ENCODE assay signal across 1 cellular context in genomic region chr21:36156339-36156814, GRCh38.
TF ChIP-seq lines count a peak whose summit lies in the region.

No MANE protein-coding gene starts in this region.

TF ChIP-seq in HepG2, 621 proteins besides CTCF, POLR2A, EP300 and RAD21 (continued from another document):
- no peak for TF ChIP-seq THAP7 (CRISPR knock-in tag; IDR thresholded peaks at IDR 0.05)
- TF ChIP-seq PAX8 (CRISPR knock-in tag; IDR thresholded peaks at IDR 0.05; ENCODE audit: borderline replicate concordance) = peak; percentile 22; the same call in 1 of the 2 replicates
- no peak for TF ChIP-seq FOXO1 (CRISPR knock-in tag; IDR thresholded peaks at IDR 0.05)
- TF ChIP-seq ZNF543 (CRISPR knock-in tag; IDR thresholded peaks at IDR 0.05) = 0 out of 2 replicates have a peak, but pooled peaks have one; percentile 34
- no peak for TF ChIP-seq ZFAT (CRISPR knock-in tag; conservative IDR thresholded peaks at IDR 0.05)
- 0 out of 2 replicates have a peak, but pooled peaks have one; percentile 23 for TF ChIP-seq SP1 (IDR thresholded peaks at IDR 0.05)
- peak; percentile 17; the same call in 1 of the 2 replicates for TF ChIP-seq SP1 (CRISPR knock-in tag; IDR thresholded peaks at IDR 0.05)
- TF ChIP-seq, protein P1, sequence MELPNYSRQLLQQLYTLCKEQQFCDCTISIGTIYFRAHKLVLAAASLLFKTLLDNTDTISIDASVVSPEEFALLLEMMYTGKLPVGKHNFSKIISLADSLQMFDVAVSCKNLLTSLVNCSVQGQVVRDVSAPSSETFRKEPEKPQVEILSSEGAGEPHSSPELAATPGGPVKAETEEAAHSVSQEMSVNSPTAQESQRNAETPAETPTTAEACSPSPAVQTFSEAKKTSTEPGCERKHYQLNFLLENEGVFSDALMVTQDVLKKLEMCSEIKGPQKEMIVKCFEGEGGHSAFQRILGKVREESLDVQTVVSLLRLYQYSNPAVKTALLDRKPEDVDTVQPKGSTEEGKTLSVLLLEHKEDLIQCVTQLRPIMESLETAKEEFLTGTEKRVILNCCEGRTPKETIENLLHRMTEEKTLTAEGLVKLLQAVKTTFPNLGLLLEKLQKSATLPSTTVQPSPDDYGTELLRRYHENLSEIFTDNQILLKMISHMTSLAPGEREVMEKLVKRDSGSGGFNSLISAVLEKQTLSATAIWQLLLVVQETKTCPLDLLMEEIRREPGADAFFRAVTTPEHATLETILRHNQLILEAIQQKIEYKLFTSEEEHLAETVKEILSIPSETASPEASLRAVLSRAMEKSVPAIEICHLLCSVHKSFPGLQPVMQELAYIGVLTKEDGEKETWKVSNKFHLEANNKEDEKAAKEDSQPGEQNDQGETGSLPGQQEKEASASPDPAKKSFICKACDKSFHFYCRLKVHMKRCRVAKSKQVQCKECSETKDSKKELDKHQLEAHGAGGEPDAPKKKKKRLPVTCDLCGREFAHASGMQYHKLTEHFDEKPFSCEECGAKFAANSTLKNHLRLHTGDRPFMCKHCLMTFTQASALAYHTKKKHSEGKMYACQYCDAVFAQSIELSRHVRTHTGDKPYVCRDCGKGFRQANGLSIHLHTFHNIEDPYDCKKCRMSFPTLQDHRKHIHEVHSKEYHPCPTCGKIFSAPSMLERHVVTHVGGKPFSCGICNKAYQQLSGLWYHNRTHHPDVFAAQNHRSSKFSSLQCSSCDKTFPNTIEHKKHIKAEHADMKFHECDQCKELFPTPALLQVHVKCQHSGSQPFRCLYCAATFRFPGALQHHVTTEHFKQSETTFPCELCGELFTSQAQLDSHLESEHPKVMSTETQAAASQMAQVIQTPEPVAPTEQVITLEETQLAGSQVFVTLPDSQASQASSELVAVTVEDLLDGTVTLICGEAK (IDR thresholded peaks at IDR 0.05) = no peak
- TF ChIP-seq, protein P1 (CRISPR knock-in tag; IDR thresholded peaks at IDR 0.05) = no peak
- TF ChIP-seq DRAP1 (CRISPR knock-in tag; IDR thresholded peaks at IDR 0.05) = peak; percentile 61; the same call in 1 of the 2 replicates
- TF ChIP-seq SP4 (CRISPR knock-in tag; IDR thresholded peaks at IDR 0.05) = peak; percentile 96
- no peak for TF ChIP-seq SYNCRIP (IDR thresholded peaks at IDR 0.05; ENCODE audit: insufficient read depth, low read depth, low read length)
- TF ChIP-seq ZNF619 (CRISPR knock-in tag; IDR thresholded peaks at IDR 0.05) = 0 out of 2 replicates have a peak, but pooled peaks have one; percentile 30
- TF ChIP-seq GABPB1 (CRISPR knock-in tag; IDR thresholded peaks at IDR 0.05) = 0 out of 2 replicates have a peak, but pooled peaks have one; percentile 4
- 0 out of 3 replicates have a peak, but pooled peaks have one; percentile 13 for TF ChIP-seq MXI1 (IDR thresholded peaks at IDR 0.05; ENCODE audit: borderline replicate concordance, low read depth, low read length)
- 0 out of 2 replicates have a peak, but pooled peaks have one; percentile 3 for TF ChIP-seq FOXC1 (CRISPR knock-in tag; IDR thresholded peaks at IDR 0.05; ENCODE audit: borderline replicate concordance)
